ENCODE assay signal across 1 cellular context in genomic region chr19:12000152-12000981, GRCh38.
TF ChIP-seq lines count a peak whose summit lies in the region.

No MANE protein-coding gene starts in this region.

TF ChIP-seq in HepG2, 621 proteins besides CTCF, POLR2A, EP300 and RAD21:
- TF ChIP-seq DPF2 (CRISPR knock-in tag; IDR thresholded peaks at IDR 0.05; ENCODE audit: borderline replicate concordance, low read depth) (no peak), ZNF503 (CRISPR knock-in tag; IDR thresholded peaks at IDR 0.05) (no peak), ZBTB34 (CRISPR knock-in tag; IDR thresholded peaks at IDR 0.05) (no peak), ZFYVE20 (CRISPR knock-in tag; IDR thresholded peaks at IDR 0.05; ENCODE audit: borderline replicate concordance, low read depth) (no peak), EZH2 (conservative IDR thresholded peaks at IDR 0.05; ENCODE audit: low read depth, low read length) (no peak), CBFB (CRISPR knock-in tag; IDR thresholded peaks at IDR 0.05) (no peak), ZNF253 (CRISPR knock-in tag; IDR thresholded peaks at IDR 0.05; ENCODE audit: borderline replicate concordance) (no peak), ZNF547 (CRISPR knock-in tag; IDR thresholded peaks at IDR 0.05) (no peak), FOXK2 (IDR thresholded peaks at IDR 0.05) (no peak), NR3C1 (CRISPR knock-in tag; IDR thresholded peaks at IDR 0.05) (no peak), ZSCAN22 (CRISPR knock-in tag; IDR thresholded peaks at IDR 0.05) (no peak), YEATS4 (CRISPR knock-in tag; IDR thresholded peaks at IDR 0.05; ENCODE audit: borderline replicate concordance) (no peak), ZBTB25 (CRISPR knock-in tag; IDR thresholded peaks at IDR 0.05) (no peak)
